ENCODE assay signal across 10 cellular contexts in the genomic region with DNA sequence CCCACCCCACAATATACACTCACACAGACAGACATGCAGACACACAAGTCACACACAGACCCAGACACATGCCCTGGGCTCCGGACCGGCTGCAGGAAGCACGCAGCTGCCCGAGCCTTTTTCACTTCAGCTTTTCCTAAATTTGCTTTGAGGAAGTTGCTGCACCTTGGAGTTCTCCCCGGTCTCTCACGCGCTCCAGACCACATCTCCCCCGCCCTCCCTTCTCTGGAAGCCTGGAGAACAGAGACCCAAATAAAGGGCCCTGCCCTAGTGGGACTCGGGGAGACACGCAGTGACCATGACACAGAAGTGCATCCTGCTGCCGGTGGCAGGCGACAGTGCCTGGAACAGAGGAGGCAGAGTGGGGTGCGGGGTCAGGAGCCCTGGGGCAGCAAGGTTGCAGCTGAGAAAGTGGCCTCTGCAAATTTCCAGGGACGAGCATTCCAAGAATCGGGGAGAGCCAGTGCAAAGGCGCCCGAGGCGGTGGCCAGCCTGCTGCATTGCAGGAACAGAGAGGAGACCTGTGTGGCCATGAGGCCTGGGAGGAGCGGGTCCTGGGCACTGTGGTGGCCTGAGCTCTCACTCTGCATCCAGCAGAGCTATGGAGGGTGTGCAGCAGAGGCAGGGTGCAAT. TPM values are rescaled to one million over a fixed set of nuclear protein-coding genes. Genes with fewer than 3 reads are reported as not detected.
DNase-seq lines count a peak whose midpoint lies in the region; ATAC-seq and TF ChIP-seq lines count a peak whose summit lies in the region.
"Had no signal": no experiment of that assay in that cellular context is flagged by ENCODE, and none has a peak within 500 bp of the region (broad histone marks: within the 10 kb centered on the region; RNA-seq: fewer than 3 reads in every experiment).

No MANE protein-coding gene starts in this region.

- peak overlapping the region; percentile 40 for H3K4me3 ChIP-seq in left ventricle myocardium inferior
- peak overlapping the region; percentile 25 for H3K4me3 ChIP-seq in psoas muscle

- H3K9me3 ChIP-seq in left ventricle myocardium inferior (replicated peaks) (no peaks in the 10 kb centered on the region), psoas muscle (no peaks in the 10 kb centered on the region)

- TF ChIP-seq CTCF in left ventricle myocardium inferior (IDR thresholded peaks at IDR 0.05; ENCODE audit: borderline replicate concordance): peak; percentile 21
- no peak for TF ChIP-seq CTCF in psoas muscle (IDR thresholded peaks at IDR 0.05)

- ATAC-seq in psoas muscle: peak in 3 of 4 donors; percentile 29 to 65 (median 59)
- no peak for ATAC-seq in GM21529 (IDR thresholded peaks at IDR 0.05; ENCODE audit: unreplicated experiment)

- H3K27ac ChIP-seq in left ventricle myocardium inferior (replicated peaks): peak overlapping the region; percentile 84
- H3K27ac ChIP-seq in psoas muscle: peak overlapping the region; percentile 21

- H3K4me1 ChIP-seq in left ventricle myocardium inferior (peaks cover 61% of the 10 kb centered on the region), psoas muscle (peaks cover 29% of the 10 kb centered on the region)

- no peaks in the 10 kb centered on the region for H3K27me3 ChIP-seq in left ventricle myocardium inferior (ENCODE audit: low read depth)
- H3K27me3 ChIP-seq in psoas muscle (ENCODE audit: insufficient read depth in 3 of 3, low read length in 2 of 3): no peaks in the 10 kb centered on the region

- DNase-seq in ELR (ENCODE audit: low read depth) (peak; percentile 55), RPMI7951 (ENCODE audit: low read depth) (peak; percentile 68), left ventricle myocardium inferior (peak; percentile 56), psoas muscle (no peak), HuH-7.5 (ENCODE audit: low spot score) (no peak), NCI-H2196 (lab: John Stamatoyannopoulos, UW; ENCODE audit: unreplicated experiment) (no peak)
- DNase-seq in activated CD4-positive, alpha-beta T cell treated with anti-CD3 and anti-CD28 coated beads, Interleukin-2, amount 50 U/mL, for 48 hours: no peak
- DNase-seq: HCEC 1CT, NCI-H1417 treated with DMSO at 0.1 percent for 48 hours had no signal

- intact Hi-C loops in left ventricle myocardium inferior (cut with micrococcal nuclease) (loop anchor here (10.0 kb wide), 1 partner anchor 66 kb away; no protein-coding TSS in a partner anchor), psoas muscle (cut with DNase I) (no loop called here)

- WGBS in psoas muscle, 3 donors: 15 to 34% (median 22%) methylated on average over 18 to 19 of the region's 19 CpGs

- H3K36me3 ChIP-seq in left ventricle myocardium inferior (no peaks in the 10 kb centered on the region), psoas muscle (ENCODE audit: insufficient read depth in 1 of 2, low read depth in 1 of 2) (no peaks in the 10 kb centered on the region)

RNA-seq across cellular contexts. Expression of gene RPL3, which starts 19.1 kb away (rescaled TPM):
- total RNA-seq in RPMI7951 (2014; rRNA removed; shearing (Covaris generic)): 1,170 and 1,583 TPM in 2 replicates
- total RNA-seq in left ventricle myocardium inferior (325 TPM), psoas muscle (100 to 1,000 TPM; 266 to 539 (median 329) TPM)
- 1,000 to 10,000 TPM in 1 of 3 donors, 100 to 1,000 TPM in 2; 470 to 1,471 (median 727) TPM for polyA plus RNA-seq in psoas muscle

RNA-seq across cellular contexts. Expression of gene SYNGR1, which starts 49.5 kb away (rescaled TPM):
- total RNA-seq in RPMI7951 (2014; rRNA removed; shearing (Covaris generic)): 7.0 and 14.8 TPM in 2 replicates
- total RNA-seq in left ventricle myocardium inferior (37.7 TPM), psoas muscle (10 to 100 TPM; 15.3 to 20.4 (median 16.0) TPM)
- 10 to 100 TPM; 28.5 to 39.9 (median 37.1) TPM for polyA plus RNA-seq in psoas muscle

RNA-seq across cellular contexts. Expression of gene PDGFB, which starts 55.5 kb away (rescaled TPM):
- 1.2 and 1.7 TPM in 2 replicates for total RNA-seq in RPMI7951 (2014; rRNA removed; shearing (Covaris generic))
- total RNA-seq in left ventricle myocardium inferior (17.2 TPM), psoas muscle (10 to 100 TPM in 3 of 4 donors, 1 to 10 TPM in 1; 7.5 to 16.4 (median 14.0) TPM)
- 10 to 100 TPM in 1 of 3 donors, 1 to 10 TPM in 2; 5.2 to 10.1 (median 5.8) TPM for polyA plus RNA-seq in psoas muscle

Comparison
In these comparisons a context has a peak if more than half of its experiments do, and no peak if none do; other contexts are left out.
1. DNase-seq: peak in ELR (single experiment), RPMI7951 (single experiment) and left ventricle myocardium inferior (single experiment); none in psoas muscle (0 of 2), HuH-7.5 (single experiment), NCI-H2196 (single experiment) and activated CD4-positive, alpha-beta T cell treated with anti-CD3 and anti-CD28 coated beads, Interleukin-2, amount 50 U/mL, for 48 hours (0 of 2).